Comparison of ENCODE assay signal across 22 cellular contexts in the genomic region with DNA sequence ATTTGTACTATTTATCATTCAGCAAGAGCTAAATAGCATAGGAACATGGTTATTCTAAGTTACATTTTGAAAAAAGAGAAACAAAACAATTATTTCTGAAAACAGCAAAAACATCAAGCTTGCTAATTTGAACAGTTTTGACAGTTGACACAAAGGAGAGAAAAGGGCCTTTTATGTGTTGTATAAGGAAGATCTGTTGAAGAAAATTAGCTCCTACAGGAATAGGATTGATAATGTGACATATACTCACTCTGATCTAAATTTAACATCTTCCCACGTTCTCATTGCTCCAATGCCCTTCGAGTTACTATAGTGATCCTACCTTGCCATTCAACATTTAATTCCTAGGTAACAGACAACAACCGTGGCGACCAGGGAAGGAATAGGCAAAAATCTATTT.
DNase-seq lines count a peak whose midpoint lies in the region; ATAC-seq, FAIRE-seq and TF ChIP-seq lines count a peak whose summit lies in the region.
"Had no signal": no experiment of that assay in that cellular context is flagged by ENCODE, and none has a peak within 500 bp of the region (broad histone marks: within the 10 kb centered on the region; RNA-seq: fewer than 3 reads in every experiment).

No MANE protein-coding gene starts in this region.

- TF ChIP-seq CTCF in nephron (IDR thresholded peaks at IDR 0.05; ENCODE audit: unreplicated experiment in 3 of 3) = no peak
- TF ChIP-seq CTCF in smooth muscle cell (IDR thresholded peaks at IDR 0.05; ENCODE audit: borderline replicate concordance, insufficient read depth, poor library complexity, severe bottlenecking) = no peak
- TF ChIP-seq CTCF in gastroesophageal sphincter (IDR thresholded peaks at IDR 0.05) = no peak
- TF ChIP-seq CTCF in pancreas (IDR thresholded peaks at IDR 0.05) = no peak

- 87% methylated on average over 4 of the region's 4 CpGs for whole genome bisulfite sequencing in smooth muscle cell (ENCODE audit: low lambda C conversion rate)
- WGBS in gastroesophageal sphincter (ENCODE audit: low coverage in 1 of 2), 2 donors = 59% methylated on average over 4 of the region's 4 CpGs
- WGBS in pancreas, 2 donors = 37 to 50% methylated on average over 4 of the region's 4 CpGs

- H3K4me3 ChIP-seq in smooth muscle cell (no peak overlapping the region), gastroesophageal sphincter (no peak overlapping the region), pancreas (no peak overlapping the region)
- H3K4me3 ChIP-seq: GM12878 had no signal

- no peaks in the 10 kb centered on the region for H3F3A ChIP-seq in smooth muscle cell (ENCODE audit: low read depth)

- peak overlapping the region; percentile 37 for H2AFZ ChIP-seq in smooth muscle cell (ENCODE audit: low read depth)

- FAIRE-seq in islet of Langerhans (lab: Jason Lieb, UNC) (peak; percentile 81), pancreas (lab: Jason Lieb, UNC) (no peak)
- FAIRE-seq: A204.1, GM12878, GM19239, H1, HepG2 had no signal

- peak overlapping the region in 2 of 3 experiments; percentile 8 to 71 for H3K27ac Mint-ChIP-seq in nephron
- H3K27ac Mint-ChIP-seq: CD4-positive, CD25-positive, alpha-beta regulatory T cell; CD8-positive, alpha-beta memory T cell; H9 had no signal

- H3K27me3 ChIP-seq in smooth muscle cell (ENCODE audit: low read depth) (no peaks in the 10 kb centered on the region), gastroesophageal sphincter (no peaks in the 10 kb centered on the region), pancreas (no peaks in the 10 kb centered on the region)
- H3K27me3 ChIP-seq: BE2C had no signal

- TF ChIP-seq EP300 in gastroesophageal sphincter (IDR thresholded peaks at IDR 0.05) = no peak

- H3K4me2 ChIP-seq in smooth muscle cell = no peak overlapping the region

- no peaks in the 10 kb centered on the region for H3K79me2 ChIP-seq in smooth muscle cell (ENCODE audit: low read depth)

- H3K27ac ChIP-seq in smooth muscle cell (ENCODE audit: low read depth) (peak overlapping the region; percentile 52), substantia nigra (ENCODE audit: low read depth, low read length, poor library complexity, severe bottlenecking) (no peak overlapping the region), gastroesophageal sphincter (no peak overlapping the region), pancreas (no peak overlapping the region)

- no peak for ATAC-seq in gastroesophageal sphincter
- no peak for ATAC-seq in pancreas
- ATAC-seq: GM12878, HepG2 had no signal

- H3K9me3 ChIP-seq in smooth muscle cell (replicated peaks; ENCODE audit: low read depth) = no peaks in the 10 kb centered on the region
- no peaks in the 10 kb centered on the region for H3K9me3 ChIP-seq in gastroesophageal sphincter
- no peaks in the 10 kb centered on the region for H3K9me3 ChIP-seq in pancreas
- H3K9me3 ChIP-seq: BE2C had no signal

- no peaks in the 10 kb centered on the region for H3K36me3 Mint-ChIP-seq in nephron (ENCODE audit: low read depth)
- H3K36me3 Mint-ChIP-seq: CD4-positive, CD25-positive, alpha-beta regulatory T cell; CD8-positive, alpha-beta memory T cell had no signal

- no peak overlapping the region for H3K9ac ChIP-seq in smooth muscle cell (ENCODE audit: low read depth)

- TF ChIP-seq POLR2A in gastroesophageal sphincter (IDR thresholded peaks at IDR 0.05) = no peak

- peaks cover 8% of the 10 kb centered on the region for H3K27me3 Mint-ChIP-seq in nephron (ENCODE audit: low read depth)

- no peaks in the 10 kb centered on the region for H4K20me1 ChIP-seq in smooth muscle cell (ENCODE audit: low read depth)

- no peak overlapping the region for H3K4me3 Mint-ChIP-seq in nephron
- H3K4me3 Mint-ChIP-seq: CD4-positive, CD25-positive, alpha-beta regulatory T cell; CD8-positive, alpha-beta memory T cell; H9 had no signal

- H3K4me1 ChIP-seq in smooth muscle cell (ENCODE audit: low read depth) (peaks cover 19% of the 10 kb centered on the region), gastroesophageal sphincter (no peaks in the 10 kb centered on the region), pancreas (no peaks in the 10 kb centered on the region)
- H3K4me1 ChIP-seq: BE2C had no signal

- H3K36me3 ChIP-seq in smooth muscle cell (ENCODE audit: low read depth) (no peaks in the 10 kb centered on the region), gastroesophageal sphincter (no peaks in the 10 kb centered on the region), pancreas (no peaks in the 10 kb centered on the region)
- H3K36me3 ChIP-seq: BE2C had no signal

- no peaks in the 10 kb centered on the region for H3K9me3 Mint-ChIP-seq in nephron
- H3K9me3 Mint-ChIP-seq: CD4-positive, CD25-positive, alpha-beta regulatory T cell; CD8-positive, alpha-beta memory T cell; H9 had no signal

- peaks cover 31% of the 10 kb centered on the region for H3K4me1 Mint-ChIP-seq in nephron
- H3K4me1 Mint-ChIP-seq: CD8-positive, alpha-beta memory T cell had no signal

- intact Hi-C loops in pancreas (cut with DNase I) = no loop called here

- DNase-seq in smooth muscle cell (lab: John Stamatoyannopoulos, UW; ENCODE audit: unreplicated experiment) (no peak), substantia nigra (lab: John Stamatoyannopoulos, UW) (no peak), pancreas (no peak)
- DNase-seq: ACHN; BE2C; C1 segment of cervical spinal cord; CD4-positive, CD25-positive, alpha-beta regulatory T cell; CD8-positive, alpha-beta memory T cell; COR-L47; DMS 273 treated with DMSO at 0.1 percent for 48 hours; DMS53; DND-41; EL; H9 had no signal
